9 cellular contexts compared by ENCODE assay signal in the genomic region with DNA sequence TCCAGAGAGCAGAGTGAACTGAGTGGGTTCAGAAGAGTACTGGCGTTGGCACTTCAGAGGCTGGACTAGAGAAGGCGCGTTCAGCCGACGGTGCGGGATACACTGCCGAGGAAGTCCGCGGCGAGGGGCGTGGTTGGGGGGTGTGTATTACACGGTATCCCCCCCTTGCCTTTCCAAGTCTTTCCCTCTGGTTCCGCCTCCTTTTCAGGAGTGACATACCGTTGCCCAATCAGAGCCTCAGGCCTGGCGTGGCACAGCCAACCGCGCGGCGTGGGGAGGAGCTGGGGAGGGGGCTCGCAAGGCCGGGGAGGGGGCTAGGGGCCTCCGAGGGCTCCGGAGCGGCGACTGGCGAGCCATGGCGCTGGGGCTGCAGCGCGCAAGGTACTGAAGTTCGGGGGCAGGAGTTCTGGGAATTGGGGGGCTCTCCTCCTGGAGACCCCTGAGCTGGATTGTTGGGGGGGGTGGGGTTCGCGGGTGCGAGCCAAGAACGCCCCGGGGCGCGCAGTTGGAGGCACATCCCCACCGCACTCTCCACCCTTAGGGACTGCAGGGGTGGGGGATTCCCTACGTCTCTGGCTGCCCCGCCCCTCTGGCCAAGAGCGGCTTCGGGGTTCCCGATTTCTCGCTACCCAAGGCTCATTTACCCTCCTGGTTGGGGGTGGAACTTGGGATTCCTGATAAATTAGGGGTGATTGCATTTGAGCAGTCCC. TPM values are rescaled to one million over a fixed set of nuclear protein-coding genes. Genes with fewer than 3 reads are reported as not detected.
DNase-seq lines count a peak whose midpoint lies in the region; ATAC-seq and TF ChIP-seq lines count a peak whose summit lies in the region.
"Had no signal": no experiment of that assay in that cellular context is flagged by ENCODE, and none has a peak within 500 bp of the region (broad histone marks: within the 10 kb centered on the region; RNA-seq: fewer than 3 reads in every experiment).

Gene HIF3A (plus strand): TSS at position 321 of the 710 bp plus-strand sequence. CDS start 35 bp downstream, at position 356.

- H3K27ac Mint-ChIP-seq in activated naive CD8-positive, alpha-beta T cell treated with anti-CD3 and anti-CD28 coated beads for 36 hours, result no peak within 1 kb of the TSS
- no peak within 1 kb of the TSS for H3K27ac Mint-ChIP-seq in activated naive CD8-positive, alpha-beta T cell treated with anti-CD3 and anti-CD28 coated beads, Interleukin-2, amount 50 U/mL, for 24 hours
- H3K27ac Mint-ChIP-seq: B cell had no signal

- TF ChIP-seq CTCF in esophagus squamous epithelium (IDR thresholded peaks at IDR 0.05), result no peak
- TF ChIP-seq CTCF in vagina (IDR thresholded peaks at IDR 0.05), result no peak

- H3K9ac ChIP-seq in mucosa of stomach (ENCODE audit: low read length), result peak within 1 kb of the TSS; percentile 52

- intact Hi-C loops in esophagus squamous epithelium (cut with DNase I) (no loop called here), vagina (cut with DNase I) (no loop called here)

- peak within 1 kb of the TSS; percentile 79 to 96 (median 92) for H3K27ac ChIP-seq in esophagus squamous epithelium
- peak within 1 kb of the TSS; percentile 93 for H3K27ac ChIP-seq in vagina

- H3K27me3 ChIP-seq in esophagus squamous epithelium (peaks cover 0 to 21% (median 0%) of the 10 kb centered on the region in 4 donors), mucosa of stomach (ENCODE audit: control insufficient read depth, insufficient read depth, low read length) (no peaks in the 10 kb centered on the region), vagina (no peaks in the 10 kb centered on the region)

- no peaks in the 10 kb centered on the region for H3K9me3 ChIP-seq in esophagus squamous epithelium
- H3K9me3 ChIP-seq in mucosa of stomach (ENCODE audit: control insufficient read depth, low read length), result no peaks in the 10 kb centered on the region
- H3K9me3 ChIP-seq in vagina, result no peaks in the 10 kb centered on the region

- H3K4me1 Mint-ChIP-seq in activated naive CD8-positive, alpha-beta T cell treated with anti-CD3 and anti-CD28 coated beads for 36 hours, result no peaks in the 10 kb centered on the region
- no peaks in the 10 kb centered on the region for H3K4me1 Mint-ChIP-seq in activated naive CD8-positive, alpha-beta T cell treated with anti-CD3 and anti-CD28 coated beads, Interleukin-2, amount 50 U/mL, for 24 hours
- H3K4me1 Mint-ChIP-seq: B cell had no signal

- H3K27me3 Mint-ChIP-seq in activated naive CD8-positive, alpha-beta T cell treated with anti-CD3 and anti-CD28 coated beads for 36 hours, result peaks cover 46% of the 10 kb centered on the region
- peaks cover 27% of the 10 kb centered on the region for H3K27me3 Mint-ChIP-seq in activated naive CD8-positive, alpha-beta T cell treated with anti-CD3 and anti-CD28 coated beads, Interleukin-2, amount 50 U/mL, for 24 hours

- DNase-seq in activated naive CD8-positive, alpha-beta T cell treated with anti-CD3 and anti-CD28 coated beads for 36 hours, result peak; percentile 14
- DNase-seq in activated naive CD8-positive, alpha-beta T cell treated with anti-CD3 and anti-CD28 coated beads, Interleukin-2, amount 50 U/mL, for 24 hours, result no peak
- DNase-seq in esophagus squamous epithelium (lab: John Stamatoyannopoulos, UW) (no peak), vagina (ENCODE audit: extremely low spot score in 2 of 2) (no peak), Kasumi-1 (lab: John Stamatoyannopoulos, UW) (no peak)

- H3K36me3 ChIP-seq in esophagus squamous epithelium (no peaks in the 10 kb centered on the region), mucosa of stomach (ENCODE audit: control insufficient read depth, insufficient read depth, low read length) (no peaks in the 10 kb centered on the region), vagina (no peaks in the 10 kb centered on the region)

- no peak for TF ChIP-seq POLR2A in esophagus squamous epithelium (IDR thresholded peaks at IDR 0.05)
- TF ChIP-seq POLR2A in vagina (IDR thresholded peaks at IDR 0.05), result no peak

- H3K36me3 Mint-ChIP-seq in activated naive CD8-positive, alpha-beta T cell treated with anti-CD3 and anti-CD28 coated beads for 36 hours, result no peaks in the 10 kb centered on the region
- H3K36me3 Mint-ChIP-seq in activated naive CD8-positive, alpha-beta T cell treated with anti-CD3 and anti-CD28 coated beads, Interleukin-2, amount 50 U/mL, for 24 hours (ENCODE audit: low read depth), result no peaks in the 10 kb centered on the region

- H3K9me3 Mint-ChIP-seq in activated naive CD8-positive, alpha-beta T cell treated with anti-CD3 and anti-CD28 coated beads for 36 hours, result no peaks in the 10 kb centered on the region
- H3K9me3 Mint-ChIP-seq in activated naive CD8-positive, alpha-beta T cell treated with anti-CD3 and anti-CD28 coated beads, Interleukin-2, amount 50 U/mL, for 24 hours, result no peaks in the 10 kb centered on the region

- ATAC-seq in activated naive CD8-positive, alpha-beta T cell treated with anti-CD3 and anti-CD28 coated beads, Interleukin-2, amount 50 U/mL, for 24 hours, result no peak
- ATAC-seq in HG03139 (IDR thresholded peaks at IDR 0.05; ENCODE audit: unreplicated experiment) (no peak), GM18907 (IDR thresholded peaks at IDR 0.05; ENCODE audit: unreplicated experiment) (no peak)

- peak within 1 kb of the TSS in 3 of 4 donors; percentile 47 to 65 (median 57) for H3K4me3 ChIP-seq in esophagus squamous epithelium
- peak within 1 kb of the TSS; percentile 36 for H3K4me3 ChIP-seq in mucosa of stomach (ENCODE audit: low read length)
- H3K4me3 ChIP-seq in vagina, result peak within 1 kb of the TSS; percentile 57 to 60

- H3K4me3 Mint-ChIP-seq in activated naive CD8-positive, alpha-beta T cell treated with anti-CD3 and anti-CD28 coated beads for 36 hours, result no peak within 1 kb of the TSS
- H3K4me3 Mint-ChIP-seq in activated naive CD8-positive, alpha-beta T cell treated with anti-CD3 and anti-CD28 coated beads, Interleukin-2, amount 50 U/mL, for 24 hours, result no peak within 1 kb of the TSS
- H3K4me3 Mint-ChIP-seq: B cell had no signal

- WGBS in esophagus squamous epithelium, 2 donors, result 5 to 10% methylated on average over 13 to 14 of the region's 44 CpGs

- H3K4me1 ChIP-seq in esophagus squamous epithelium, result peaks cover 35 to 63% (median 42%) of the 10 kb centered on the region in 3 donors
- peaks cover 56% of the 10 kb centered on the region for H3K4me1 ChIP-seq in mucosa of stomach (ENCODE audit: control insufficient read depth, insufficient read depth, low read length)
- H3K4me1 ChIP-seq in vagina, result peaks cover 51% of the 10 kb centered on the region

RNA-seq across cellular contexts. Expression of gene HIF3A, which starts in this region (rescaled TPM):
- not detected for total RNA-seq in activated naive CD8-positive, alpha-beta T cell treated with anti-CD3 and anti-CD28 coated beads for 36 hours
- 10 to 100 TPM in 1 of 4 donors, 1 to 10 TPM in 3; 3.8 to 52.8 (median 6.2) TPM for total RNA-seq in esophagus squamous epithelium
- total RNA-seq in vagina, result 155 TPM
- total RNA-seq: B cell had no signal

Comparison
In these comparisons a context has a peak if more than half of its experiments do, and no peak if none do; other contexts are left out.
1. RNA of gene HIF3A (total RNA-seq): 155 TPM in vagina (single experiment) and 3.8 to 52.8 TPM in esophagus squamous epithelium; not detected in activated naive CD8-positive, alpha-beta T cell treated with anti-CD3 and anti-CD28 coated beads for 36 hours; every median in the first group is over 4 times any median in the second.
2. Peak in DNase-seq in activated naive CD8-positive, alpha-beta T cell treated with anti-CD3 and anti-CD28 coated beads for 36 hours; RNA of the gene not detected or under 1 TPM.
3. Peak in every context shown above with its lines, with median percentiles within 50 percentile points of each other: H3K4me3 ChIP-seq.